Comparison of ENCODE assay signal across 16 cellular contexts in genomic region chr2:105515581-105516415, GRCh38.
DNase-seq lines count a peak whose midpoint lies in the region; ATAC-seq, FAIRE-seq and TF ChIP-seq lines count a peak whose summit lies in the region.
"Had no signal": no experiment of that assay in that cellular context is flagged by ENCODE, and none has a peak within 500 bp of the region (broad histone marks: within the 10 kb centered on the region; RNA-seq: fewer than 3 reads in every experiment).

No MANE protein-coding gene starts in this region.

- H3K27me3 Mint-ChIP-seq in astrocyte (ENCODE audit: low read depth, unreplicated experiment), result peaks cover 14% of the 10 kb centered on the region
- peaks cover 3% of the 10 kb centered on the region for H3K27me3 Mint-ChIP-seq in activated T-helper 17 cell treated with anti-CD3 and anti-CD28 coated beads, Interleukin-2, amount 50 U/mL, for 72 hours

- H3K9me3 ChIP-seq in astrocyte (ENCODE audit: insufficient read depth, low read depth, low read length) (no peaks in the 10 kb centered on the region), left ventricle myocardium inferior (replicated peaks) (no peaks in the 10 kb centered on the region)

- TF ChIP-seq CTCF in astrocyte (IDR thresholded peaks at IDR 0.05; ENCODE audit: insufficient read depth, low read depth, low read length), result no peak
- TF ChIP-seq CTCF in left ventricle myocardium inferior (IDR thresholded peaks at IDR 0.05; ENCODE audit: borderline replicate concordance), result no peak

- no peak overlapping the region for H3K27ac ChIP-seq in astrocyte (ENCODE audit: low read depth, low read length)
- H3K27ac ChIP-seq in left ventricle myocardium inferior (replicated peaks), result peak overlapping the region; percentile 92
- H3K27ac ChIP-seq: epithelial cell of prostate, HL-60 had no signal

- no peak overlapping the region for H3K9ac ChIP-seq in astrocyte (ENCODE audit: low read length)

- TF ChIP-seq EP300 in Ishikawa (IDR thresholded peaks at IDR 0.05; ENCODE audit: borderline replicate concordance), result peak; percentile 34; the same call in 1 of the 2 replicates

- no peaks in the 10 kb centered on the region for H3K36me3 Mint-ChIP-seq in astrocyte (ENCODE audit: low read depth, unreplicated experiment)
- no peaks in the 10 kb centered on the region for H3K36me3 Mint-ChIP-seq in activated T-helper 17 cell treated with anti-CD3 and anti-CD28 coated beads, Interleukin-2, amount 50 U/mL, for 72 hours (ENCODE audit: low read depth)

- no peak for FAIRE-seq in astrocyte (lab: Jason Lieb, UNC)
- FAIRE-seq: GM12878 had no signal

- no peaks in the 10 kb centered on the region for H3K4me1 ChIP-seq in astrocyte (ENCODE audit: insufficient read depth, low read length)
- H3K4me1 ChIP-seq in left ventricle myocardium inferior, result peaks cover 78% of the 10 kb centered on the region

- intact Hi-C loops in left ventricle myocardium inferior (cut with micrococcal nuclease), result no loop called here

- no peak for TF ChIP-seq RAD21 in Ishikawa (IDR thresholded peaks at IDR 0.05; ENCODE audit: low read depth)

- no peaks in the 10 kb centered on the region for H3K9me3 Mint-ChIP-seq in astrocyte (ENCODE audit: unreplicated experiment)
- H3K9me3 Mint-ChIP-seq in activated T-helper 17 cell treated with anti-CD3 and anti-CD28 coated beads, Interleukin-2, amount 50 U/mL, for 72 hours, result no peaks in the 10 kb centered on the region
- H3K9me3 Mint-ChIP-seq: central memory CD8-positive, alpha-beta T cell had no signal

- H3K36me3 ChIP-seq in astrocyte (ENCODE audit: insufficient read depth, low read length) (no peaks in the 10 kb centered on the region), left ventricle myocardium inferior (no peaks in the 10 kb centered on the region)

- DNase-seq in astrocyte (ENCODE audit: low read depth), result peak; percentile 44
- DNase-seq in left ventricle myocardium inferior, result peak; percentile 87
- peak; percentile 33 for DNase-seq in putamen (ENCODE audit: low spot score)
- no peak for DNase-seq in SIG-M5 treated with dmso at 0.1 percent for 504 hours (lab: John Stamatoyannopoulos, UW; ENCODE audit: unreplicated experiment)
- no peak for DNase-seq in HCEC 1CT
- DNase-seq in T1000 (lab: John Stamatoyannopoulos, UW), result no peak
- DNase-seq: activated CD8-positive, alpha-beta T cell treated with anti-CD3 and anti-CD28 coated beads, Interleukin-2, amount 10 ng/mL, durations not matched to agents 7 days and 5 days; NCI-H510A treated with DMSO at 0.1 percent for 48 hours; stimulated activated naive CD8-positive, alpha-beta T cell treated with anti-CD3 and anti-CD28 coated beads, Interleukin-15, Interleukin-2, amounts not matched to agents 100 U/mL and 50 U/mL, for 24 hours had no signal

- H4K20me1 ChIP-seq in astrocyte (ENCODE audit: insufficient read depth, low read length), result no peaks in the 10 kb centered on the region

- H3K4me2 ChIP-seq in astrocyte (ENCODE audit: low read length), result no peak overlapping the region

- H3K27me3 ChIP-seq in astrocyte (ENCODE audit: insufficient read depth, low read length) (peaks cover 15% of the 10 kb centered on the region), left ventricle myocardium inferior (ENCODE audit: low read depth) (no peaks in the 10 kb centered on the region)

- no peak overlapping the region for H3K4me3 ChIP-seq in astrocyte (ENCODE audit: insufficient read depth, low read depth, low read length)
- H3K4me3 ChIP-seq in left ventricle myocardium inferior, result no peak overlapping the region
- H3K4me3 ChIP-seq: GM12878 had no signal

- H3K79me2 ChIP-seq in astrocyte (ENCODE audit: insufficient read depth, low read length), result no peaks in the 10 kb centered on the region

- no peak for ATAC-seq in activated T-helper 17 cell treated with anti-CD3 and anti-CD28 coated beads, Interleukin-2, amount 50 U/mL, for 72 hours (replicated peaks)
- ATAC-seq: activated CD8-positive, alpha-beta T cell treated with anti-CD3 and anti-CD28 coated beads, Interleukin-2, amount 10 ng/mL, durations not matched to agents 7 days and 5 days; GM12878; stimulated activated naive CD8-positive, alpha-beta T cell treated with anti-CD3 and anti-CD28 coated beads, Interleukin-15, Interleukin-2, amounts not matched to agents 100 U/mL and 50 U/mL, for 24 hours had no signal

- no peak overlapping the region for H3K27ac Mint-ChIP-seq in astrocyte (ENCODE audit: unreplicated experiment)
- no peak overlapping the region for H3K27ac Mint-ChIP-seq in activated T-helper 17 cell treated with anti-CD3 and anti-CD28 coated beads, Interleukin-2, amount 50 U/mL, for 72 hours
- H3K27ac Mint-ChIP-seq: activated CD8-positive, alpha-beta T cell treated with anti-CD3 and anti-CD28 coated beads, Interleukin-2, amount 10 ng/mL, durations not matched to agents 7 days and 5 days; B cell had no signal

- H2AFZ ChIP-seq in astrocyte (ENCODE audit: low read depth, low read length), result no peak overlapping the region

- no peak overlapping the region for H3K4me3 Mint-ChIP-seq in astrocyte (ENCODE audit: unreplicated experiment)
- no peak overlapping the region for H3K4me3 Mint-ChIP-seq in activated T-helper 17 cell treated with anti-CD3 and anti-CD28 coated beads, Interleukin-2, amount 50 U/mL, for 72 hours
- H3K4me3 Mint-ChIP-seq: activated CD8-positive, alpha-beta T cell treated with anti-CD3 and anti-CD28 coated beads, Interleukin-2, amount 10 ng/mL, durations not matched to agents 7 days and 5 days; B cell; central memory CD8-positive, alpha-beta T cell had no signal

- peaks cover 4% of the 10 kb centered on the region for H3K4me1 Mint-ChIP-seq in astrocyte (ENCODE audit: low read depth, unreplicated experiment)
- no peaks in the 10 kb centered on the region for H3K4me1 Mint-ChIP-seq in activated T-helper 17 cell treated with anti-CD3 and anti-CD28 coated beads, Interleukin-2, amount 50 U/mL, for 72 hours
- H3K4me1 Mint-ChIP-seq: B cell; central memory CD8-positive, alpha-beta T cell had no signal

TF ChIP-seq in Ishikawa, 13 proteins besides CTCF, POLR2A, EP300 and RAD21:
- no peak for TF ChIP-seq CEBPB (IDR thresholded peaks at IDR 0.05)
- TF ChIP-seq NFIC (IDR thresholded peaks at IDR 0.05), result peak; percentile 40; the same call in 1 of the 2 replicates
- TF ChIP-seq EGR1 (IDR thresholded peaks at IDR 0.05), result peak; percentile 23; the same call in 1 of the 2 replicates
- no peak for TF ChIP-seq ZBTB7A (IDR thresholded peaks at IDR 0.05; ENCODE audit: low read depth)
- TF ChIP-seq TEAD4 (IDR thresholded peaks at IDR 0.05), result no peak
TF ChIP-seq in Ishikawa: peak in this region for 2.

Comparison
In these comparisons a context has a peak if more than half of its experiments do, and no peak if none do; other contexts are left out.
1. DNase-seq: peak in astrocyte (single experiment), left ventricle myocardium inferior (single experiment) and putamen (single experiment); none in SIG-M5 treated with dmso at 0.1 percent for 504 hours (single experiment), HCEC 1CT (single experiment) and T1000 (single experiment).